ENCODE assay signal across 23 cellular contexts in the genomic region with DNA sequence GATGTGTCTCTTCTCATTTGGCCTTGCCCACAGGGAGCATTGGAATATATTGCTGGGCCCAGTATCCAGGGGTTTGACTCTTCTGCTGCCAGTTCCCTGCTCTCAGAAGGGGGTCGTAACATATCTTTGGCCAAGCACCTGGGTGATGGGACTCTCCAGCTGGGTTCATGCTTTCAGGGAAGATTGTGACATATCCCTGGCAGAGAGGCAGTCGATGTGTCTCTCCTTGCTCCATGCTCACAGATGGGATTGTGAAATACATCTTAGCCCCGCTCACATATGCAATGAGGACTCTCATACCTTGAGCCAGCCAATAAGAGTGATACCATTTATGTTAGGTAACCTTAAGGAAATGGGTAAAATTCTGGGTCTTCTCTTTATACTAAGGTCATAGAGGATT.
"Had no signal": no experiment of that assay in that cellular context is flagged by ENCODE, and none has a peak within 500 bp of the region (broad histone marks: within the 10 kb centered on the region; RNA-seq: fewer than 3 reads in every experiment).

No MANE protein-coding gene starts in this region.

- ATAC-seq: gastrocnemius medialis; left lobe of liver; natural killer cell; stimulated activated memory B cell treated with anti-CD40 and anti-IgM and Interleukin-4, amounts not matched to agents 10 μg/mL and 1 μg/mL and 100 μg/mL, for 72 hours; stimulated activated naive CD8-positive, alpha-beta T cell treated with anti-CD3 and anti-CD28 coated beads, Interleukin-15, Interleukin-2, amounts not matched to agents 100 U/mL and 50 U/mL, for 24 hours had no signal

- H3K4me3 ChIP-seq: colonic mucosa, esophagus squamous epithelium, gastrocnemius medialis, lung, ovary, psoas muscle, skin epidermis, spleen, testis, tibial artery, upper lobe of left lung had no signal

- DNase-seq: colonic mucosa; effector memory CD4-positive, alpha-beta T cell; esophagus squamous epithelium; foreskin fibroblast; gastrocnemius medialis; kidney; natural killer cell; occipital lobe; ovary; posterior cingulate gyrus; psoas muscle; right cardiac atrium; spleen; stimulated activated CD4-positive, alpha-beta T cell treated with anti-CD3 and anti-CD28 coated beads, Interleukin-4, amount 100 ng/mL, for 4 hours; stimulated activated naive CD8-positive, alpha-beta T cell treated with anti-CD3 and anti-CD28 coated beads, Interleukin-15, Interleukin-2, amounts not matched to agents 100 U/mL and 50 U/mL, for 24 hours; substantia nigra; testis; tibial artery; upper lobe of left lung had no signal
